ENCODE assay signal across 18 cellular contexts in the genomic region with DNA sequence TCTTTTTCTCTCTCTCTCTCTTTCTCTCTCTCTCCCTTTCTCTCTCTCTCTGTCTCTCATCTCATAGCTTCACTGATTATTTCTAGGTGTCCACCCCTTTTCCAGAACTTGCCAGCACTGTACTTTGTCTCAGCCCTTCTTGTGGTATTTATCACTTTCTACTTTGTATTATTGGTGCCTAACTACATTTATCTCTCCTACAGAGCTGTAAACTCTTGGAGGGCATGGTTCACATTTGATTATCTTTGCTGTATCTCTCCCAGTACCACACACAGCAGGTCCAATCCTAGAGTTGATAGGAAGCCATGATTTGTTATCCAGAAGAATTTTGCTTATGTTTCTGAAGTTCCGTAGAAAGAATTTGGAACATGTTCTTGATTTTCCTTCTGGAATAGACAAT. TPM values are rescaled to one million over a fixed set of nuclear protein-coding genes. Genes with fewer than 3 reads are reported as not detected.
DNase-seq lines count a peak whose midpoint lies in the region; ATAC-seq and TF ChIP-seq lines count a peak whose summit lies in the region.
"Had no signal": no experiment of that assay in that cellular context is flagged by ENCODE, and none has a peak within 500 bp of the region (broad histone marks: within the 10 kb centered on the region; RNA-seq: fewer than 3 reads in every experiment).

No MANE protein-coding gene starts in this region.

- H3K9me3 ChIP-seq in hepatocyte (ENCODE audit: low read depth) (no peaks in the 10 kb centered on the region), mucosa of descending colon (no peaks in the 10 kb centered on the region)
- H3K9me3 ChIP-seq: BE2C had no signal

- H3K4me3 ChIP-seq in hepatocyte, result no peak overlapping the region
- H3K4me3 ChIP-seq in mucosa of descending colon, result no peak overlapping the region
- H3K4me3 ChIP-seq: BLaER1 had no signal

- no peak for DNase-seq in hepatocyte (ENCODE audit: low spot score)
- DNase-seq in mucosa of descending colon, result no peak
- DNase-seq in NCI-H1436 (lab: John Stamatoyannopoulos, UW), result no peak
- DNase-seq: 8988T; ACHN; BE2C; C1 segment of cervical spinal cord; Calu3; CD4-positive, alpha-beta memory T cell; CD4-positive, CD25-positive, alpha-beta regulatory T cell; CD8-positive, alpha-beta memory T cell; COR-L47; DMS79 treated with DMSO at 0.1 percent for 48 hours; GF-D8 had no signal

- ATAC-seq in mucosa of descending colon, result peak; percentile 52
- ATAC-seq in GM21367 (IDR thresholded peaks at IDR 0.05; ENCODE audit: unreplicated experiment), result no peak
- no peak for ATAC-seq in HG03469 (IDR thresholded peaks at IDR 0.05; ENCODE audit: unreplicated experiment)

- H2AFZ ChIP-seq in hepatocyte, result no peak overlapping the region

- intact Hi-C loops in mucosa of descending colon (cut with DNase I, micrococcal nuclease), result no loop called here

- H3K27ac ChIP-seq in hepatocyte, result peak overlapping the region; percentile 51
- H3K27ac ChIP-seq: BLaER1 had no signal

- peaks cover 12% of the 10 kb centered on the region for H3K27me3 ChIP-seq in hepatocyte
- H3K27me3 ChIP-seq: BLaER1 had no signal

- H4K20me1 ChIP-seq in hepatocyte (ENCODE audit: insufficient read depth, poor library complexity, severe bottlenecking), result no peaks in the 10 kb centered on the region
- H4K20me1 ChIP-seq: BLaER1 had no signal

- H3K79me2 ChIP-seq in hepatocyte, result no peaks in the 10 kb centered on the region

- no peak overlapping the region for H3K4me2 ChIP-seq in hepatocyte
- H3K4me2 ChIP-seq: BLaER1 had no signal

- 72% methylated on average over 1 of the region's 1 CpG for WGBS in hepatocyte (ENCODE audit: low lambda C conversion rate, missing lambda C conversion rate)

- TF ChIP-seq CTCF in hepatocyte (IDR thresholded peaks at IDR 0.05; ENCODE audit: poor library complexity) (no peak), mucosa of descending colon (IDR thresholded peaks at IDR 0.05) (no peak)

- no peaks in the 10 kb centered on the region for H3K9me2 ChIP-seq in hepatocyte (replicated peaks; ENCODE audit: insufficient read depth)

- H3K4me1 ChIP-seq in hepatocyte (ENCODE audit: insufficient read depth) (peaks cover 7% of the 10 kb centered on the region), mucosa of descending colon (ENCODE audit: low read depth) (no peaks in the 10 kb centered on the region)
- H3K4me1 ChIP-seq: BE2C, BLaER1 had no signal

- no peaks in the 10 kb centered on the region for H3K36me3 ChIP-seq in hepatocyte (replicated peaks; ENCODE audit: insufficient read depth, low read depth)
- H3K36me3 ChIP-seq in mucosa of descending colon (ENCODE audit: low read depth), result no peaks in the 10 kb centered on the region
- H3K36me3 ChIP-seq: BE2C, BLaER1 had no signal

RNA-seq across cellular contexts. Expression of gene PRKG2, which starts 5.2 kb away (rescaled TPM):
- total RNA-seq in hepatocyte (16.6 and 17.4 TPM in 2 replicates), mucosa of descending colon (10 to 100 TPM in 2 of 3 donors, 1 to 10 TPM in 1; 9.8 to 25.7 (median 14.4) TPM)
- polyA plus RNA-seq in hepatocyte, result 4.6 and 6.7 TPM in 2 replicates
- total RNA-seq: A673 had no signal
